ENCODE assay signal across 17 cellular contexts in genomic region chr1:204885790-204886189, GRCh38. TPM values are rescaled to one million over a fixed set of nuclear protein-coding genes. Genes with fewer than 3 reads are reported as not detected.
DNase-seq lines count a peak whose midpoint lies in the region; ATAC-seq and TF ChIP-seq lines count a peak whose summit lies in the region.
"Had no signal": no experiment of that assay in that cellular context is flagged by ENCODE, and none has a peak within 500 bp of the region (broad histone marks: within the 10 kb centered on the region; RNA-seq: fewer than 3 reads in every experiment).

No MANE protein-coding gene starts in this region.

- BruUV-seq in A673 (replicated peaks; lab: Mats Ljungman, UMichigan) = no TSS peak

- no peak overlapping the region for H3K9ac ChIP-seq in fibroblast of lung (ENCODE audit: insufficient read depth, low read length)

- H3K27ac ChIP-seq in A673 (ENCODE audit: low read depth, low read length, poor library complexity, severe bottlenecking) (no peak overlapping the region), Peyer's patch (peak overlapping the region in 3 of 4 donors; percentile 16 to 57 (median 21)), fibroblast of lung (ENCODE audit: insufficient read depth, low read length) (peak overlapping the region; percentile 50), ovary (peak overlapping the region in 1 of 2 donors; percentile 3), GM23338 (ENCODE audit: low read depth) (no peak overlapping the region)

- TF ChIP-seq CTCF in A673 (conservative IDR thresholded peaks at IDR 0.05; ENCODE audit: low read depth, low read length) (no peak), Peyer's patch (IDR thresholded peaks at IDR 0.05) (no peak), fibroblast of lung (conservative IDR thresholded peaks at IDR 0.05 in 1 of 2, IDR thresholded peaks at IDR 0.05 in 1 of 2; ENCODE audit: low read depth in 1 of 2, low read length in 2 of 2) (no peak), ovary (IDR thresholded peaks at IDR 0.05) (no peak), GM23338 (conservative IDR thresholded peaks at IDR 0.05; ENCODE audit: low read depth in 2 of 2) (no peak)

- H3K4me2 ChIP-seq in fibroblast of lung (ENCODE audit: extremely low read depth, insufficient read depth, low read length) (peak overlapping the region; percentile 53), GM23338 (no peak overlapping the region)

- H3K9me3 ChIP-seq in A673 (ENCODE audit: low read depth, low read length, poor library complexity, severe bottlenecking) = no peaks in the 10 kb centered on the region
- no peaks in the 10 kb centered on the region for H3K9me3 ChIP-seq in Peyer's patch
- H3K9me3 ChIP-seq in fibroblast of lung (ENCODE audit: control insufficient read depth, insufficient read depth, low read depth, low read length) = no peaks in the 10 kb centered on the region
- H3K9me3 ChIP-seq in ovary = no peaks in the 10 kb centered on the region
- H3K9me3 ChIP-seq: MG63 had no signal

- no peak overlapping the region for H3K4me3 Mint-ChIP-seq in GM23338
- H3K4me3 Mint-ChIP-seq: activated T-helper 1 cell treated with anti-CD3 and anti-CD28 coated beads, Interleukin-12 subunit alpha, Interleukin-12 subunit beta, Interleukin-2, Interleukin-4 antibody, amounts not matched to agents 30 ng/mL and 10 ng/mL and 1 ng/mL, durations not matched to agents 14 hours and 24 hours and 36 hours; naive thymus-derived CD8-positive, alpha-beta T cell had no signal

- no peaks in the 10 kb centered on the region for H3K9me3 Mint-ChIP-seq in GM23338
- H3K9me3 Mint-ChIP-seq: activated T-helper 1 cell treated with anti-CD3 and anti-CD28 coated beads, Interleukin-12 subunit alpha, Interleukin-12 subunit beta, Interleukin-2, Interleukin-4 antibody, amounts not matched to agents 30 ng/mL and 10 ng/mL and 1 ng/mL, durations not matched to agents 14 hours and 24 hours and 36 hours; naive thymus-derived CD8-positive, alpha-beta T cell had no signal

- no peaks in the 10 kb centered on the region for H4K20me1 ChIP-seq in fibroblast of lung (ENCODE audit: control insufficient read depth, extremely low read depth, insufficient read depth, low read length)
- H4K20me1 ChIP-seq in GM23338 (replicated peaks; ENCODE audit: insufficient read depth) = no peaks in the 10 kb centered on the region

- H3K79me2 ChIP-seq in fibroblast of lung (ENCODE audit: control insufficient read depth, insufficient read depth, low read length) (no peaks in the 10 kb centered on the region), GM23338 (replicated peaks; ENCODE audit: insufficient read depth) (no peaks in the 10 kb centered on the region)

- no peaks in the 10 kb centered on the region for H3K36me3 ChIP-seq in A673 (ENCODE audit: insufficient read depth, low read length, poor library complexity, severe bottlenecking)
- no peaks in the 10 kb centered on the region for H3K36me3 ChIP-seq in Peyer's patch
- H3K36me3 ChIP-seq in fibroblast of lung (ENCODE audit: control insufficient read depth, insufficient read depth, low read length) = no peaks in the 10 kb centered on the region
- H3K36me3 ChIP-seq in ovary = no peaks in the 10 kb centered on the region
- no peaks in the 10 kb centered on the region for H3K36me3 ChIP-seq in GM23338 (ENCODE audit: insufficient read depth)
- H3K36me3 ChIP-seq: MG63 had no signal

- TF ChIP-seq POLR2A in Peyer's patch (IDR thresholded peaks at IDR 0.05) = no peak
- TF ChIP-seq POLR2A in ovary (IDR thresholded peaks at IDR 0.05) = no peak

- H2AFZ ChIP-seq in fibroblast of lung (ENCODE audit: low read length) (no peak overlapping the region), GM23338 (no peak overlapping the region)

- intact Hi-C loops in A673 (cut with micrococcal nuclease; ENCODE audit: unreplicated experiment) (no loop called here), ovary (cut with DNase I) (loop anchor here in 1 of 4 donors (5.0 kb wide), 1 partner anchor 57 kb away; no protein-coding TSS in a partner anchor)

- DNase-seq in A673 (ENCODE audit: low spot score) (peak; percentile 12), Peyer's patch (no peak), fibroblast of lung (ENCODE audit: low read depth in 2 of 2) (peak in 1 of 2 donors; percentile 58), ovary (no peak), C1 segment of cervical spinal cord (lab: John Stamatoyannopoulos, UW) (no peak), GM23338 (ENCODE audit: low spot score) (no peak), SKM-1 (lab: John Stamatoyannopoulos, UW; ENCODE audit: unreplicated experiment) (no peak)
- DNase-seq: activated CD4-positive, alpha-beta T cell treated with anti-CD3 and anti-CD28 coated beads, Interleukin-2, amount 50 U/mL, for 4 hours; DMS79; glutamatergic neuron; kidney glomerular epithelial cell; MG63; naive thymus-derived CD8-positive, alpha-beta T cell; NCI-H2171; NK-92 treated with Interleukin-12 subunit alpha and Interleukin-12 subunit beta, amount 100 ng/mL, for 24 hours had no signal

- no peak for TF ChIP-seq EP300 in ovary (IDR thresholded peaks at IDR 0.05)

- no peak overlapping the region for H3K4me3 ChIP-seq in A673 (ENCODE audit: low read depth, low read length, poor library complexity, severe bottlenecking)
- no peak overlapping the region for H3K4me3 ChIP-seq in Peyer's patch
- H3K4me3 ChIP-seq in fibroblast of lung (replicated peaks in 1 of 4; ENCODE audit: control extremely low read depth in 1 of 4, insufficient read depth in 1 of 4, low read depth in 3 of 4, low read length in 4 of 4) = peak overlapping the region in 1 of 4 experiments; percentile 15
- H3K4me3 ChIP-seq in ovary = peak overlapping the region; percentile 6
- no peak overlapping the region for H3K4me3 ChIP-seq in GM23338
- H3K4me3 ChIP-seq: MG63 had no signal

- CTCF ChIA-PET in A673 (lab: Charles Lee) = no interaction called here

- H3K27me3 Mint-ChIP-seq in GM23338 (ENCODE audit: insufficient read depth, low read depth, poor library complexity) = peaks cover 3% of the 10 kb centered on the region

- H3K4me1 Mint-ChIP-seq in GM23338 = peaks cover 17% of the 10 kb centered on the region; the same call in 2 of the 3 replicates

- POLR2A ChIA-PET in A673 (lab: Charles Lee; ENCODE audit: low non-redundant PET) = no interaction called here

- ATAC-seq in GM18520 (IDR thresholded peaks at IDR 0.05; ENCODE audit: unreplicated experiment) (no peak), GM23338 (no peak)
- ATAC-seq: naive thymus-derived CD8-positive, alpha-beta T cell had no signal

- H3K9me2 ChIP-seq in GM23338 (ENCODE audit: insufficient read depth) = no peaks in the 10 kb centered on the region

- H3K27me3 ChIP-seq in A673 (replicated peaks; ENCODE audit: insufficient read depth, low read depth, low read length, poor library complexity) = peaks cover 27% of the 10 kb centered on the region
- H3K27me3 ChIP-seq in Peyer's patch = no peaks in the 10 kb centered on the region
- H3K27me3 ChIP-seq in fibroblast of lung (ENCODE audit: control insufficient read depth, insufficient read depth, low read length) = no peaks in the 10 kb centered on the region
- no peaks in the 10 kb centered on the region for H3K27me3 ChIP-seq in ovary
- no peaks in the 10 kb centered on the region for H3K27me3 ChIP-seq in GM23338 (ENCODE audit: insufficient read depth)
- H3K27me3 ChIP-seq: MG63 had no signal

- H3K27ac Mint-ChIP-seq in GM23338 = no peak overlapping the region
- H3K27ac Mint-ChIP-seq: activated T-helper 1 cell treated with anti-CD3 and anti-CD28 coated beads, Interleukin-12 subunit alpha, Interleukin-12 subunit beta, Interleukin-2, Interleukin-4 antibody, amounts not matched to agents 30 ng/mL and 10 ng/mL and 1 ng/mL, durations not matched to agents 14 hours and 24 hours and 36 hours; naive thymus-derived CD8-positive, alpha-beta T cell had no signal

- no peaks in the 10 kb centered on the region for H3K4me1 ChIP-seq in A673 (ENCODE audit: insufficient read depth, low read length, poor library complexity, severe bottlenecking)
- peaks cover 0 to 8% (median 0%) of the 10 kb centered on the region in 4 donors for H3K4me1 ChIP-seq in Peyer's patch
- H3K4me1 ChIP-seq in fibroblast of lung (ENCODE audit: control insufficient read depth, extremely low read depth, insufficient read depth, low read length) = no peaks in the 10 kb centered on the region
- H3K4me1 ChIP-seq in ovary (ENCODE audit: insufficient read depth) = peaks cover 30% of the 10 kb centered on the region
- H3K4me1 ChIP-seq in GM23338 (ENCODE audit: insufficient read depth) = peaks cover 12% of the 10 kb centered on the region

- H3K36me3 Mint-ChIP-seq in GM23338 (ENCODE audit: low read depth) = no peaks in the 10 kb centered on the region
- H3K36me3 Mint-ChIP-seq: naive thymus-derived CD8-positive, alpha-beta T cell had no signal

- H3F3A ChIP-seq in GM23338 (replicated peaks; ENCODE audit: low read depth) = no peaks in the 10 kb centered on the region

- WGBS in ovary, 3 donors = 15 to 16% (median 15%) methylated on average over 8 of the region's 8 CpGs

TF ChIP-seq in GM23338, 12 proteins besides CTCF, POLR2A, EP300 and RAD21 (continues in another document):
- TF ChIP-seq EZH2phosphoT487 (IDR thresholded peaks at IDR 0.05; ENCODE audit: unreplicated experiment) (no peak), STAT1 (IDR thresholded peaks at IDR 0.05; ENCODE audit: unreplicated experiment) (no peak), ZNF331 (CRISPR knock-in tag; IDR thresholded peaks at IDR 0.05; ENCODE audit: low read depth) (no peak)

RNA-seq across cellular contexts. Expression of gene NFASC, which starts 15.1 kb away (rescaled TPM):
- 0.24 and 0.44 TPM in 2 replicates for total RNA-seq in A673 (2021)
- 10 to 100 TPM in 2 of 4 donors, 1 to 10 TPM in 2; 3.2 to 90.0 (median 13.2) TPM for total RNA-seq in Peyer's patch
- total RNA-seq in fibroblast of lung = 16.2 and 16.5 TPM in 2 replicates
- polyA plus RNA-seq in fibroblast of lung = 13.4 and 24.8 TPM in 2 replicates
- polyA plus RNA-seq in fibroblast of lung (2012) = 15.1 and 23.1 TPM in 2 replicates
- polyA minus RNA-seq in fibroblast of lung (ENCODE audit: low replicate concordance) = 25.0 and 59.2 TPM in 2 replicates
- 10 to 100 TPM in 6 of 7 donors, 1 to 10 TPM in 1; 9.3 to 73.2 (median 19.0) TPM for total RNA-seq in ovary
- polyA plus RNA-seq in ovary = 10 to 100 TPM; 20.9 to 52.6 TPM
- 7.6 and 11.7 TPM in 2 replicates for total RNA-seq in GM23338 (2014; rRNA removed; shearing (Covaris generic))
- 3.0 and 3.9 TPM in 2 replicates for polyA plus RNA-seq in GM23338 (2016; fragmentation: Nextera tagmentation; extraction: Ambion mirVana)
- total RNA-seq: naive thymus-derived CD8-positive, alpha-beta T cell had no signal
- polyA plus RNA-seq: naive thymus-derived CD8-positive, alpha-beta T cell had no signal

Comparison
In these comparisons a context has a peak if more than half of its experiments do, and no peak if none do; other contexts are left out.
1. H3K27ac ChIP-seq: peak in Peyer's patch (3 of 4) and fibroblast of lung (single experiment); none in A673 (single experiment) and GM23338 (single experiment).